34 cellular contexts compared by ENCODE assay signal in the genomic region with DNA sequence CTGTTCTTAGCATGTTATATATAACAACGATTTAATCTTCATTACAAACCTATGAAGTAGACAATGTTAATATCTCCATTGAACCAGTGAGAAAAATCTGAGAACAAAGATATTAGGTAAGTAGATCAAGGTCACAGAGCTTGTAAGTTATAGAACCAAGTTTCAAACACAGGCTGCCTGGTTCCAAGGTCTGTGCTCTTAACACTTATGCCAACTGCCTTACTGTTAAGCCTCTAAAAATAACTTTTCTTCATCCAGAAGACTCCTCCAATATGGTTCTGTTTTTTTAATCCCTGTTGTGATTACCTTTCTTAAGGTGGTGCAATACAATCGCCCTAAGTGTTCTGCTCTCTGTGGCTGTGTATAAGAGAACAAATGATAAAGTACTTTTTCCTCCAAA.
"Had no signal": no experiment of that assay in that cellular context is flagged by ENCODE, and none has a peak within 500 bp of the region (broad histone marks: within the 10 kb centered on the region; RNA-seq: fewer than 3 reads in every experiment).

No MANE protein-coding gene starts in this region.

- ATAC-seq: activated naive CD4-positive, alpha-beta T cell treated with anti-CD3 and anti-CD28 coated beads, Interleukin-2, amount 50 U/mL, for 72 hours; activated naive CD8-positive, alpha-beta T cell treated with anti-CD3 and anti-CD28 coated beads, Interleukin-2, amount 50 U/mL, for 24 hours; activated T-cell treated with anti-CD3 and anti-CD28 coated beads, Interleukin-2, amount 50 U/mL, for 4 hours; activated T-cell treated with anti-CD3 and anti-CD28 coated beads, Interleukin-2, amount 50 U/mL, for 72 hours; activated T-helper 17 cell treated with anti-CD3 and anti-CD28 coated beads, Interleukin-2, amount 50 U/mL, for 72 hours had no signal

- FAIRE-seq: astrocyte, bronchial epithelial cell had no signal

- H3K4me3 ChIP-seq: adrenal gland, ascending aorta, breast epithelium, cardiac muscle cell had no signal

- H3K27ac ChIP-seq: adrenal gland, ascending aorta, brain microvascular endothelial cell, breast epithelium, cardiac muscle cell had no signal

- H3K9me3 ChIP-seq: adrenal gland, ascending aorta, breast epithelium had no signal

- DNase-seq: activated effector memory CD4-positive, alpha-beta T cell treated with anti-CD3 and anti-CD28 coated beads, Interleukin-2, amount 50 U/mL, for 16 hours; activated effector memory CD4-positive, alpha-beta T cell treated with Interleukin-2 at 50 U/mL for 16 hours; activated gamma-delta T cell; activated gamma-delta T cell treated with Interleukin-2 at 50 U/mL for 16 hours; activated naive CD4-positive, alpha-beta T cell; activated naive CD4-positive, alpha-beta T cell treated with anti-CD3 and anti-CD28 coated beads for 36 hours; activated naive CD4-positive, alpha-beta T cell treated with anti-CD3 and anti-CD28 coated beads, Interleukin-2, amount 10 ng/mL, durations not matched to agents 7 days and 5 days; activated naive CD4-positive, alpha-beta T cell treated with anti-CD3 and anti-CD28 coated beads, Interleukin-2, amount 50 U/mL, for 16 hours; activated naive CD4-positive, alpha-beta T cell treated with Interleukin-2 at 50 U/mL for 16 hours; activated naive CD8-positive, alpha-beta T cell treated with anti-CD3 and anti-CD28 coated beads for 36 hours; activated naive CD8-positive, alpha-beta T cell treated with anti-CD3 and anti-CD28 coated beads, Interleukin-2, amount 10 ng/mL, durations not matched to agents 7 days and 5 days; activated naive CD8-positive, alpha-beta T cell treated with anti-CD3 and anti-CD28 coated beads, Interleukin-2, amount 50 U/mL, for 24 hours; activated T-cell treated with anti-CD3 and anti-CD28 coated beads for 4 hours; activated T-cell treated with anti-CD3 and anti-CD28 coated beads, Interleukin-2, amount 50 U/mL, for 1 hour; activated T-cell treated with anti-CD3 and anti-CD28 coated beads, Interleukin-2, amount 50 U/mL, for 24 hours; activated T-cell treated with anti-CD3 and anti-CD28 coated beads, Interleukin-2, amount 50 U/mL, for 4 hours; activated T-cell treated with anti-CD3 and anti-CD28 coated beads, Interleukin-2, amount 50 U/mL, for 48 hours; activated T-cell treated with anti-CD3 and anti-CD28 coated beads, Interleukin-2, amount 50 U/mL, for 72 hours; adrenal gland; amniotic stem cell; amygdala; anterior cingulate cortex; aorta; brain microvascular endothelial cell; caudate nucleus; central memory CD4-positive, alpha-beta T cell; cerebellar nuclear complex had no signal

- H3K4me1 ChIP-seq: adrenal gland, ascending aorta, breast epithelium had no signal

- H3K36me3 ChIP-seq: adrenal gland, ascending aorta, brain microvascular endothelial cell, breast epithelium, cardiac muscle cell had no signal

- H3K27me3 ChIP-seq: adrenal gland, ascending aorta, brain microvascular endothelial cell, breast epithelium, cardiac muscle cell had no signal
